In genomic region chr1:12479311-12479710, GRCh38 we compare ENCODE assay signal across 11 cellular contexts.
DNase-seq lines count a peak whose midpoint lies in the region; ATAC-seq and TF ChIP-seq lines count a peak whose summit lies in the region.
"Had no signal": no experiment of that assay in that cellular context is flagged by ENCODE, and none has a peak within 500 bp of the region (broad histone marks: within the 10 kb centered on the region; RNA-seq: fewer than 3 reads in every experiment).

No MANE protein-coding gene starts in this region.

- CTCF ChIA-PET in PC-3 (lab: Charles Lee) = no interaction called here

- intact Hi-C loops in PC-3 (cut with micrococcal nuclease) (loop anchor here (2.0 to 5.0 kb wide), 4 partner anchors 23 to 122 kb away; no protein-coding TSS in a partner anchor), esophagus squamous epithelium (cut with DNase I) (no loop called here), adrenal gland (cut with DNase I) (no loop called here)

- H3K4me2 ChIP-seq in BLaER1 treated with 17β-estradiol and CSF1 and Interleukin-3, amounts not matched to agents 10 nM and 100 nM = peak overlapping the region; percentile 56 to 96 (median 90)
- H3K4me2 ChIP-seq in PC-3 (ENCODE audit: low read length) (peak overlapping the region; percentile 73), GM23248 (ENCODE audit: unreplicated experiment) (no peak overlapping the region)

- POLR2A ChIA-PET in PC-3 (lab: Charles Lee; ENCODE audit: unreplicated experiment) = no interaction called here

- in situ Hi-C loops in GM23248 (cut with MboI) = no loop called here

- TF ChIP-seq CTCF in PC-3 (conservative IDR thresholded peaks at IDR 0.05; ENCODE audit: low read depth, low read length) = no peak
- TF ChIP-seq CTCF in esophagus squamous epithelium (IDR thresholded peaks at IDR 0.05) = no peak
- no peak for TF ChIP-seq CTCF in adrenal gland (IDR thresholded peaks at IDR 0.05)

- peak overlapping the region in 2 of 10 experiments; percentile 36 to 40; a peak in 2 of 20 replicates for H3K4me3 ChIP-seq in BLaER1 treated with 17β-estradiol and CSF1 and Interleukin-3, amounts not matched to agents 10 nM and 100 nM
- no peak overlapping the region for H3K4me3 ChIP-seq in PC-3 (ENCODE audit: low read length)
- no peak overlapping the region for H3K4me3 ChIP-seq in esophagus squamous epithelium
- no peak overlapping the region for H3K4me3 ChIP-seq in rectal smooth muscle tissue (ENCODE audit: low read length)
- no peak overlapping the region for H3K4me3 ChIP-seq in GM23248
- H3K4me3 ChIP-seq in adrenal gland = no peak overlapping the region

- DNase-seq in PC-3 = no peak
- DNase-seq in esophagus squamous epithelium (lab: John Stamatoyannopoulos, UW) = no peak
- no peak for DNase-seq in NCI-H510A treated with DMSO at 0.1 percent for 48 hours (lab: John Stamatoyannopoulos, UW)
- no peak for DNase-seq in GM23248
- no peak for DNase-seq in adrenal gland
- DNase-seq: Caco-2, NCI-H2029, posterior cingulate gyrus had no signal

- H3K27ac ChIP-seq in BLaER1 treated with 17β-estradiol and CSF1 and Interleukin-3, amounts not matched to agents 10 nM and 100 nM = peak overlapping the region in 6 of 11 experiments; percentile 61 to 87 (median 74); a peak in 9 of 22 replicates
- H3K27ac ChIP-seq in PC-3 (ENCODE audit: low read length) (peak overlapping the region; percentile 96), esophagus squamous epithelium (peak overlapping the region; percentile 79 to 92 (median 89)), rectal smooth muscle tissue (ENCODE audit: low read depth, low read length) (peak overlapping the region; percentile 91), GM23248 (no peak overlapping the region), adrenal gland (peak overlapping the region in 2 of 5 donors; percentile 67 to 73)

- H3K9me2 ChIP-seq in PC-3 (replicated peaks; ENCODE audit: low read length) (no peaks in the 10 kb centered on the region), GM23248 (ENCODE audit: insufficient read depth) (no peaks in the 10 kb centered on the region)

- H2AFZ ChIP-seq in PC-3 (ENCODE audit: low read length) (no peak overlapping the region), GM23248 (no peak overlapping the region)

- ATAC-seq in PC-3 (no peak), HG02981 (IDR thresholded peaks at IDR 0.05; ENCODE audit: unreplicated experiment) (no peak)

- H3K4me1 ChIP-seq in BLaER1 treated with 17β-estradiol and CSF1 and Interleukin-3, amounts not matched to agents 10 nM and 100 nM = peaks cover 77 to 81% (median 80%) of the 10 kb centered on the region in 10 experiments
- H3K4me1 ChIP-seq in PC-3 (ENCODE audit: insufficient read depth, low read length) (peaks cover 74% of the 10 kb centered on the region), esophagus squamous epithelium (peaks cover 55 to 98% (median 68%) of the 10 kb centered on the region in 3 donors), rectal smooth muscle tissue (ENCODE audit: control insufficient read depth, insufficient read depth, low read length) (peaks cover 50% of the 10 kb centered on the region), GM23248 (ENCODE audit: insufficient read depth) (peaks cover 47% of the 10 kb centered on the region), adrenal gland (replicated peaks in 1 of 2) (peaks cover 5 to 46% of the 10 kb centered on the region in 2 donors)

- H3K9me3 ChIP-seq in BLaER1 treated with 17β-estradiol and CSF1 and Interleukin-3, amounts not matched to agents 10 nM and 100 nM (replicated peaks in 1 of 11) = peaks cover 0 to 12% (median 9%) of the 10 kb centered on the region in 11 experiments; a peak in 16 of 22 replicates
- H3K9me3 ChIP-seq in PC-3 (ENCODE audit: low read length) (no peaks in the 10 kb centered on the region), esophagus squamous epithelium (no peaks in the 10 kb centered on the region), GM23248 (ENCODE audit: low read depth) (no peaks in the 10 kb centered on the region), adrenal gland (replicated peaks in 1 of 3) (no peaks in the 10 kb centered on the region)
- H3K9me3 ChIP-seq: Caco-2 had no signal

- peak overlapping the region in 4 of 11 experiments; percentile 52 to 75 (median 65); a peak in 5 of 22 replicates for H3K9ac ChIP-seq in BLaER1 treated with 17β-estradiol and CSF1 and Interleukin-3, amounts not matched to agents 10 nM and 100 nM
- H3K9ac ChIP-seq in PC-3 (ENCODE audit: low read length) (peak overlapping the region; percentile 73), rectal smooth muscle tissue (ENCODE audit: low read length) (no peak overlapping the region), GM23248 (no peak overlapping the region)

- H3K27me3 ChIP-seq in BLaER1 treated with 17β-estradiol and CSF1 and Interleukin-3, amounts not matched to agents 10 nM and 100 nM = peaks cover 0 to 6% (median 0%) of the 10 kb centered on the region in 11 experiments; a peak in 3 of 22 replicates
- no peaks in the 10 kb centered on the region for H3K27me3 ChIP-seq in PC-3 (ENCODE audit: low read length)
- H3K27me3 ChIP-seq in esophagus squamous epithelium = no peaks in the 10 kb centered on the region
- H3K27me3 ChIP-seq in rectal smooth muscle tissue (ENCODE audit: control insufficient read depth, insufficient read depth, low read length) = no peaks in the 10 kb centered on the region
- no peaks in the 10 kb centered on the region for H3K27me3 ChIP-seq in GM23248 (replicated peaks; ENCODE audit: insufficient read depth)
- no peaks in the 10 kb centered on the region for H3K27me3 ChIP-seq in adrenal gland

- 88% methylated on average over 6 of the region's 6 CpGs for WGBS in esophagus squamous epithelium, 2 donors
- 98% methylated on average over 6 of the region's 6 CpGs for WGBS in GM23248 (ENCODE audit: low coverage in 1 of 2, low lambda C conversion rate in 2 of 2, missing lambda C conversion rate in 2 of 2), 2 experiments
- WGBS in adrenal gland, 4 donors = 90 to 94% (median 93%) methylated on average over 6 of the region's 6 CpGs

- BruUV-seq in PC-3 (replicated peaks; lab: Mats Ljungman, UMichigan) = no TSS peak

- H3K79me2 ChIP-seq in PC-3 (ENCODE audit: low read length) (peaks cover 29% of the 10 kb centered on the region), GM23248 (ENCODE audit: insufficient read depth) (no peaks in the 10 kb centered on the region)

- H3F3A ChIP-seq in PC-3 (ENCODE audit: low read length, unreplicated experiment) (peaks cover 30% of the 10 kb centered on the region), GM23248 (ENCODE audit: insufficient read depth) (peaks cover 33% of the 10 kb centered on the region)

- peaks cover 0 to 30% (median 7%) of the 10 kb centered on the region in 11 experiments; a peak in 10 of 22 replicates for H3K36me3 ChIP-seq in BLaER1 treated with 17β-estradiol and CSF1 and Interleukin-3, amounts not matched to agents 10 nM and 100 nM
- H3K36me3 ChIP-seq in PC-3 (ENCODE audit: low read depth, low read length) = peaks cover 6% of the 10 kb centered on the region
- H3K36me3 ChIP-seq in esophagus squamous epithelium = peaks cover 0 to 12% (median 0%) of the 10 kb centered on the region in 3 donors
- no peaks in the 10 kb centered on the region for H3K36me3 ChIP-seq in rectal smooth muscle tissue (ENCODE audit: control insufficient read depth, insufficient read depth, low read length)
- no peaks in the 10 kb centered on the region; the same call in 1 of the 2 replicates for H3K36me3 ChIP-seq in GM23248 (ENCODE audit: low read depth)
- H3K36me3 ChIP-seq in adrenal gland (replicated peaks in 1 of 2) = no peaks in the 10 kb centered on the region

- peaks cover 0 to 44% (median 0%) of the 10 kb centered on the region in 11 experiments; a peak in 6 of 22 replicates for H4K20me1 ChIP-seq in BLaER1 treated with 17β-estradiol and CSF1 and Interleukin-3, amounts not matched to agents 10 nM and 100 nM
- H4K20me1 ChIP-seq in PC-3 (ENCODE audit: low read length) (no peaks in the 10 kb centered on the region), GM23248 (ENCODE audit: insufficient read depth) (no peaks in the 10 kb centered on the region)

- TF ChIP-seq POLR2A in esophagus squamous epithelium (IDR thresholded peaks at IDR 0.05) (no peak), adrenal gland (IDR thresholded peaks at IDR 0.05) (no peak)
